In the genomic region with DNA sequence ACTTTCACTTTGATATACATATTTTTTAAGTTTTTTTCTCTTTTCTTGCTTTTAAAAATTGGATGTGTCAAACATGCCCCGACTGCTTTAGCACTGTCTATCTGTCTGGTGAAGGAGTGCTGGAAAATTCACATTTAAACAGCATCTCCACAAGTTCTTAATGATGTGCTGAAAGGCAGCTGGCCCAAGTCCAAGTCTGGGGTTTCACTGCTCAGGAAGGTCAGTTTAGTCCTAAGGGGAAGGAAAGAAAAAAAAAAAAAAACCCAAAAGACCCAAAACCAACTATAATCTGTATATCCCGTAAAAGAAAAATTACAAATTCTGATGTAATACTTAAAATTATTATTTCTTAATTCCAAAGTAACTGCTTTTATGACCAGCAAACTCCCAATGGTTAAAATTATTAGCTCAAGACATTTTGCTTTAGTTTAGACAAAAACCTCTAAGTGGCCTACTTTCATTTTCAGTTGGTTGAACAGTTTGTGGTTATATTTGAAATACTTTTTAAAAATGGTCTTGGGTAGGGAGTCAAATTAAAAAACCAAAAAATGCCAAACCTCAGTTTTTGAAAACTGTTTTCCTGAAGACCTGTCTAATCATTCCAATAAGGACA, we compare ENCODE assay signal across 9 cellular contexts.
A peak's percentile ranks its signal among the peaks of the same experiment; 100 is the strongest.
DNase-seq lines count a peak whose midpoint lies in the region; ATAC-seq and TF ChIP-seq lines count a peak whose summit lies in the region.
"Had no signal": no experiment of that assay in that cellular context is flagged by ENCODE, and none has a peak within 500 bp of the region (broad histone marks: within the 10 kb centered on the region; RNA-seq: fewer than 3 reads in every experiment).

No MANE protein-coding gene starts in this region.

- CTCF ChIA-PET in activated CD8-positive, alpha-beta T cell treated with anti-CD3 and anti-CD28 coated beads, Interleukin-2, amount 10 ng/mL, durations not matched to agents 7 days and 5 days (lab: Charles Lee), result interaction anchor here (0.7 to 3.3 kb wide), 11 partner anchors 17 to 741 kb away, joined by 3 to 29 read pairs (median 4); no protein-coding TSS in a partner anchor

- H3K27ac ChIP-seq in endodermal cell (ENCODE audit: low read depth, low read length), result no peak overlapping the region

- H3K9me3 Mint-ChIP-seq in activated CD8-positive, alpha-beta T cell treated with anti-CD3 and anti-CD28 coated beads, Interleukin-2, amount 10 ng/mL, durations not matched to agents 7 days and 5 days (ENCODE audit: insufficient read depth), result no peaks in the 10 kb centered on the region
- H3K9me3 Mint-ChIP-seq in endodermal cell, result no peaks in the 10 kb centered on the region

- peaks cover 4% of the 10 kb centered on the region for H3K27me3 Mint-ChIP-seq in activated CD8-positive, alpha-beta T cell treated with anti-CD3 and anti-CD28 coated beads, Interleukin-2, amount 10 ng/mL, durations not matched to agents 7 days and 5 days (ENCODE audit: low read depth)
- H3K27me3 Mint-ChIP-seq in endodermal cell (ENCODE audit: insufficient read depth), result no peaks in the 10 kb centered on the region

- no peak for TF ChIP-seq RAD21 in Ishikawa (IDR thresholded peaks at IDR 0.05; ENCODE audit: low read depth)

- TF ChIP-seq EP300 in Ishikawa (IDR thresholded peaks at IDR 0.05; ENCODE audit: borderline replicate concordance), result no peak

- 80 to 100% methylated on average over 1 to 2 of the region's 2 CpGs for WGBS in endodermal cell (ENCODE audit: insufficient coverage in 1 of 2, insufficient read length in 1 of 2), 2 experiments

- H3K4me3 Mint-ChIP-seq in activated CD8-positive, alpha-beta T cell treated with anti-CD3 and anti-CD28 coated beads, Interleukin-2, amount 10 ng/mL, durations not matched to agents 7 days and 5 days, result peak overlapping the region; percentile 30
- H3K4me3 Mint-ChIP-seq in endodermal cell, result no peak overlapping the region

- ATAC-seq in activated CD8-positive, alpha-beta T cell treated with anti-CD3 and anti-CD28 coated beads, Interleukin-2, amount 10 ng/mL, durations not matched to agents 7 days and 5 days, result no peak
- no peak for ATAC-seq in HG02870 (IDR thresholded peaks at IDR 0.05; ENCODE audit: unreplicated experiment)
- no peak for ATAC-seq in GM21390 (IDR thresholded peaks at IDR 0.05; ENCODE audit: unreplicated experiment)
- ATAC-seq: left lobe of liver had no signal

- no peak for TF ChIP-seq CTCF in endodermal cell (conservative IDR thresholded peaks at IDR 0.05)

- no peak overlapping the region for H3K9ac ChIP-seq in endodermal cell (ENCODE audit: extremely low read depth, low read length, poor library complexity, severe bottlenecking)

- peak overlapping the region; percentile 82 for H3K27ac Mint-ChIP-seq in activated CD8-positive, alpha-beta T cell treated with anti-CD3 and anti-CD28 coated beads, Interleukin-2, amount 10 ng/mL, durations not matched to agents 7 days and 5 days
- no peak overlapping the region for H3K27ac Mint-ChIP-seq in endodermal cell

- H3K9me3 ChIP-seq in endodermal cell (ENCODE audit: control insufficient read depth, low read length), result peaks cover 4% of the 10 kb centered on the region

- H3K4me3 ChIP-seq in endodermal cell (ENCODE audit: low read length), result no peak overlapping the region

- DNase-seq in Ammon's horn (ENCODE audit: low spot score) (peak; percentile 32), lung microvascular endothelial cell (ENCODE audit: low read depth in 2 of 2) (peak; percentile 51 to 74), activated gamma-delta T cell (lab: John Stamatoyannopoulos, UW) (no peak), endodermal cell (no peak)
- DNase-seq in activated CD8-positive, alpha-beta T cell treated with anti-CD3 and anti-CD28 coated beads, Interleukin-2, amount 10 ng/mL, durations not matched to agents 7 days and 5 days, result no peak

- H3K36me3 ChIP-seq in endodermal cell (ENCODE audit: control insufficient read depth, insufficient read depth, low read length), result no peaks in the 10 kb centered on the region

- H3K4me1 Mint-ChIP-seq in activated CD8-positive, alpha-beta T cell treated with anti-CD3 and anti-CD28 coated beads, Interleukin-2, amount 10 ng/mL, durations not matched to agents 7 days and 5 days (ENCODE audit: low read depth), result peaks cover 37% of the 10 kb centered on the region
- H3K4me1 Mint-ChIP-seq in endodermal cell, result peaks cover 23% of the 10 kb centered on the region

- H3K36me3 Mint-ChIP-seq in activated CD8-positive, alpha-beta T cell treated with anti-CD3 and anti-CD28 coated beads, Interleukin-2, amount 10 ng/mL, durations not matched to agents 7 days and 5 days (ENCODE audit: low read depth), result peaks cover 2% of the 10 kb centered on the region
- no peaks in the 10 kb centered on the region for H3K36me3 Mint-ChIP-seq in endodermal cell (ENCODE audit: low read depth)

- peaks cover 5% of the 10 kb centered on the region for H3K4me1 ChIP-seq in endodermal cell (ENCODE audit: control insufficient read depth, insufficient read depth, low read length)

- H3K27me3 ChIP-seq in endodermal cell (ENCODE audit: control insufficient read depth, insufficient read depth, low read length, poor library complexity, severe bottlenecking), result no peaks in the 10 kb centered on the region

- POLR2A ChIA-PET in activated CD8-positive, alpha-beta T cell treated with anti-CD3 and anti-CD28 coated beads, Interleukin-2, amount 10 ng/mL, durations not matched to agents 7 days and 5 days (lab: Charles Lee), result interaction anchor here (1.2 kb wide), 1 partner anchor 510 kb away, joined by 3 read pairs; no protein-coding TSS in a partner anchor

TF ChIP-seq in Ishikawa, 13 proteins besides CTCF, POLR2A, EP300 and RAD21:
- TF ChIP-seq, protein P1, sequence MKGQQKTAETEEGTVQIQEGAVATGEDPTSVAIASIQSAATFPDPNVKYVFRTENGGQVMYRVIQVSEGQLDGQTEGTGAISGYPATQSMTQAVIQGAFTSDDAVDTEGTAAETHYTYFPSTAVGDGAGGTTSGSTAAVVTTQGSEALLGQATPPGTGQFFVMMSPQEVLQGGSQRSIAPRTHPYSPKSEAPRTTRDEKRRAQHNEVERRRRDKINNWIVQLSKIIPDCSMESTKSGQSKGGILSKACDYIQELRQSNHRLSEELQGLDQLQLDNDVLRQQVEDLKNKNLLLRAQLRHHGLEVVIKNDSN (IDR thresholded peaks at IDR 0.05), result no peak
- TF ChIP-seq NFIC (IDR thresholded peaks at IDR 0.05), result peak; percentile 29; the same call in 1 of the 2 replicates
- TF ChIP-seq YY1 (IDR thresholded peaks at IDR 0.05; ENCODE audit: low read depth), result no peak
- TF ChIP-seq, protein P2, sequence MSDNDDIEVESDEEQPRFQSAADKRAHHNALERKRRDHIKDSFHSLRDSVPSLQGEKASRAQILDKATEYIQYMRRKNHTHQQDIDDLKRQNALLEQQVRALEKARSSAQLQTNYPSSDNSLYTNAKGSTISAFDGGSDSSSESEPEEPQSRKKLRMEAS (IDR thresholded peaks at IDR 0.05), result no peak
- no peak for TF ChIP-seq TEAD4 (IDR thresholded peaks at IDR 0.05)

Comparison
In these comparisons a context has a peak if more than half of its experiments do, and no peak if none do; other contexts are left out.
1. DNase-seq: peak in Ammon's horn (single experiment) and lung microvascular endothelial cell (2 of 2); none in activated CD8-positive, alpha-beta T cell treated with anti-CD3 and anti-CD28 coated beads, Interleukin-2, amount 10 ng/mL, durations not matched to agents 7 days and 5 days (single experiment), activated gamma-delta T cell (single experiment) and endodermal cell (single experiment).